In genomic region chrX:53281321-53281822, GRCh38 we compare ENCODE assay signal across 8 cellular contexts. TPM values are rescaled to one million over a fixed set of nuclear protein-coding genes. Genes with fewer than 3 reads are reported as not detected.
DNase-seq lines count a peak whose midpoint lies in the region; ATAC-seq, FAIRE-seq and TF ChIP-seq lines count a peak whose summit lies in the region.

Gene IQSEC2, minus strand, starts transcription at chrX:53281584.

- ATAC-seq in HepG2 (peak; percentile 51), thoracic aorta (ENCODE audit: insufficient number of reproducible peaks, low FRiP score, low read depth) (no peak), GM18498 (IDR thresholded peaks at IDR 0.05; ENCODE audit: unreplicated experiment) (no peak), GM19023 (IDR thresholded peaks at IDR 0.05; ENCODE audit: unreplicated experiment) (no peak)

- no peak within 1 kb of the TSS for H2AFZ ChIP-seq in HepG2 (ENCODE audit: low read length)

- TF ChIP-seq EP300 in HepG2 (IDR thresholded peaks at IDR 0.05; ENCODE audit: low read depth in 2 of 2, low read length in 2 of 2) (no peak), HepG2 (CRISPR knock-in tag; IDR thresholded peaks at IDR 0.05; ENCODE audit: borderline replicate concordance) (no peak)

- H4K20me1 ChIP-seq in HepG2 (ENCODE audit: insufficient read depth, low read length) = no peaks in the 10 kb centered on the region

- H3K27me3 ChIP-seq in HepG2 (ENCODE audit: control insufficient read depth in 1 of 2, insufficient read depth in 2 of 2, low read length in 2 of 2) (no peaks in the 10 kb centered on the region), thoracic aorta (replicated peaks; ENCODE audit: insufficient read depth) (no peaks in the 10 kb centered on the region)

- TF ChIP-seq CTCF in HepG2 (CRISPR knock-in tag; IDR thresholded peaks at IDR 0.05) (no peak), thoracic aorta (IDR thresholded peaks at IDR 0.05) (no peak)

- no CpG with 5 or more reads among the region's 9 CpGs for WGBS in HepG2 (ENCODE audit: low lambda C conversion rate)

- H3K27ac ChIP-seq in HepG2 (ENCODE audit: extremely low read length, insufficient read depth, low read length) (no peak within 1 kb of the TSS), thoracic aorta (peak within 1 kb of the TSS; percentile 53 to 76)

- peaks cover 13% of the 10 kb centered on the region for H3K36me3 Mint-ChIP-seq in dendritic cell treated with granulocyte-macrophage colony-stimulating factor and Interleukin-4, amounts not matched to agents 40 ng/mL and 50 ng/mL, for 4 days (ENCODE audit: low read depth)

- H3K4me2 ChIP-seq in HepG2 (ENCODE audit: low read depth, low read length) = peak within 1 kb of the TSS; percentile 32

- H3K9me3 ChIP-seq in HepG2 (ENCODE audit: low read length) (no peaks in the 10 kb centered on the region), thoracic aorta (no peaks in the 10 kb centered on the region)

- H3K4me1 ChIP-seq in HepG2 (ENCODE audit: insufficient read depth, low read length) = no peaks in the 10 kb centered on the region
- H3K4me1 ChIP-seq in thoracic aorta (ENCODE audit: control insufficient read depth in 1 of 2, low read depth in 2 of 2) = peaks cover 9 to 27% of the 10 kb centered on the region in 2 donors

- no peak within 1 kb of the TSS for H3K9ac ChIP-seq in HepG2 (ENCODE audit: insufficient read depth, low read depth, low read length)

- no peak for TF ChIP-seq RAD21 in HepG2 (CRISPR knock-in tag; IDR thresholded peaks at IDR 0.05)

- H3K4me3 ChIP-seq in HepG2 (replicated peaks in 1 of 3; ENCODE audit: insufficient read depth in 1 of 3, low read depth in 2 of 3, low read length in 3 of 3) = peak within 1 kb of the TSS in 1 of 3 experiments; percentile 28; a peak in 1 of 6 replicates
- peak within 1 kb of the TSS; percentile 71 for H3K4me3 ChIP-seq in thoracic aorta

- CTCF ChIA-PET in HepG2 (lab: Yijun Ruan, JAX; ENCODE audit: low intra/inter-chr PET ratio, low total read pairs) = no interaction called here

- in situ Hi-C loops in G401 (cut with HindIII; ENCODE audit: low sequenced_read_pairs) = no loop called here
- in situ Hi-C loops in HepG2 (cut with HindIII; ENCODE audit: extremely low pct_ligation_motif_present, low pct_unique_long_range_greater_than_20kb) = no loop called here

- no peaks in the 10 kb centered on the region for H3K36me3 ChIP-seq in HepG2 (replicated peaks in 1 of 2; ENCODE audit: control insufficient read depth in 1 of 2, insufficient read depth in 2 of 2, low read length in 2 of 2)
- H3K36me3 ChIP-seq in thoracic aorta = no peaks in the 10 kb centered on the region

- no peak for TF ChIP-seq POLR2A in HepG2 (IDR thresholded peaks at IDR 0.05; ENCODE audit: insufficient read depth in 1 of 2, low read depth in 2 of 2, low read length in 2 of 2)

- DNase-seq in G401 (ENCODE audit: low spot score) (peak; percentile 54), NCI-H82 (lab: John Stamatoyannopoulos, UW) (peak; percentile 70), HepG2 (ENCODE audit: low spot score) (no peak), thoracic aorta (ENCODE audit: low spot score) (peak; percentile 7)
- DNase-seq in stimulated activated CD4-positive, alpha-beta T cell treated with anti-CD3 and anti-CD28 coated beads, Interleukin-2, amount 100 ng/mL, for 48 hours = no peak

- H3K27me3 Mint-ChIP-seq in dendritic cell treated with granulocyte-macrophage colony-stimulating factor and Interleukin-4, amounts not matched to agents 40 ng/mL and 50 ng/mL, for 4 days = no peaks in the 10 kb centered on the region

- POLR2A ChIA-PET in HepG2 (lab: Yijun Ruan, JAX) = no interaction called here

- H3K79me2 ChIP-seq in HepG2 (ENCODE audit: insufficient read depth, low read length) = no peaks in the 10 kb centered on the region

- peak within 1 kb of the TSS; percentile 72 for H3K4me3 Mint-ChIP-seq in dendritic cell treated with granulocyte-macrophage colony-stimulating factor and Interleukin-4, amounts not matched to agents 40 ng/mL and 50 ng/mL, for 4 days

- BruUV-seq in HepG2 (replicated peaks; lab: Mats Ljungman, UMichigan) = no TSS peak

- H3K4me1 Mint-ChIP-seq in dendritic cell treated with granulocyte-macrophage colony-stimulating factor and Interleukin-4, amounts not matched to agents 40 ng/mL and 50 ng/mL, for 4 days (ENCODE audit: low read depth) = peaks cover 47% of the 10 kb centered on the region

- no peak for FAIRE-seq in HepG2 (lab: Jason Lieb, UNC)

- H3K27ac Mint-ChIP-seq in dendritic cell treated with granulocyte-macrophage colony-stimulating factor and Interleukin-4, amounts not matched to agents 40 ng/mL and 50 ng/mL, for 4 days = peak within 1 kb of the TSS; percentile 72

- intact Hi-C loops in dendritic cell treated with granulocyte-macrophage colony-stimulating factor and Interleukin-4, amounts not matched to agents 40 ng/mL and 50 ng/mL, for 4 days (cut with micrococcal nuclease) = loop anchor here (10.0 kb wide), 2 partner anchors 93 to 163 kb away; no protein-coding TSS in a partner anchor
- intact Hi-C loops in HepG2 (cut with micrococcal nuclease; ENCODE audit: unreplicated experiment) = no loop called here

- no peaks in the 10 kb centered on the region for H3K9me3 Mint-ChIP-seq in dendritic cell treated with granulocyte-macrophage colony-stimulating factor and Interleukin-4, amounts not matched to agents 40 ng/mL and 50 ng/mL, for 4 days

TF ChIP-seq in HepG2, 621 proteins besides CTCF, POLR2A, EP300 and RAD21:
- TF ChIP-seq, protein P1, sequence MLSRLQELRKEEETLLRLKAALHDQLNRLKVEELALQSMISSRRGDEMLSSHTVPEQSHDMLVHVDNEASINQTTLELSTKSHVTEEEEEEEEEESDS (CRISPR knock-in tag; IDR thresholded peaks at IDR 0.05; ENCODE audit: borderline replicate concordance) = no peak
- no peak for TF ChIP-seq ZNF143 (CRISPR knock-in tag; IDR thresholded peaks at IDR 0.05)
- no peak for TF ChIP-seq ADNP (CRISPR knock-in tag; IDR thresholded peaks at IDR 0.05)
- no peak for TF ChIP-seq CREM (IDR thresholded peaks at IDR 0.05)
- no peak for TF ChIP-seq CREM (CRISPR knock-in tag; IDR thresholded peaks at IDR 0.05)
- no peak for TF ChIP-seq HOXA3 (CRISPR knock-in tag; IDR thresholded peaks at IDR 0.05)

RNA-seq across cellular contexts. Expression of gene IQSEC2, which starts in this region (rescaled TPM):
- total RNA-seq in G401 (2014; rRNA removed; shearing (Covaris generic)) = 16.0 and 18.4 TPM in 2 replicates
- total RNA-seq in HepG2 (2016; rRNA removed; fragmentation: Illumina TruSeq; extraction: Trizol) (0.13 and 0.17 TPM in 2 replicates), thoracic aorta (10 to 100 TPM; 12.2 to 21.1 TPM)
- total RNA-seq in HepG2 (2016; cell fraction: cytosol; rRNA removed; fragmentation: Illumina TruSeq; extraction: Trizol; ENCODE audit: low read depth) = 0.35 TPM in 1 of 2 replicates, not detected in the other
- total RNA-seq in HepG2 (2016; cell fraction: insoluble cytoplasmic fraction; rRNA removed; fragmentation: Illumina TruSeq; extraction: Trizol) = 0.13 TPM in 1 of 2 replicates, not detected in the other
- total RNA-seq in HepG2 (2016; cell fraction: membrane; rRNA removed; fragmentation: Illumina TruSeq; extraction: Trizol) = 0.37 TPM in 1 of 2 replicates, not detected in the other
- 0.13 TPM in 1 of 2 replicates, not detected in the other for total RNA-seq in HepG2 (2016; cell fraction: nucleus; rRNA removed; fragmentation: Illumina TruSeq; extraction: Trizol)
- polyA plus RNA-seq in HepG2 (2011; rRNA removed) = 0.21 TPM in 1 of 2 replicates, not detected in the other
- 0.08 TPM in 1 of 2 replicates, not detected in the other for polyA plus RNA-seq in HepG2 (2011; cell fraction: cytosol; rRNA removed)
- 0.05 TPM in 1 of 2 replicates, not detected in the other for polyA plus RNA-seq in HepG2 (2011; cell fraction: nucleus; rRNA removed)
- polyA plus RNA-seq in HepG2 (2012) = 0.01 TPM in 1 of 2 replicates, not detected in the other
- 0.11 and 0.22 TPM in 2 replicates for polyA plus RNA-seq in HepG2 (2016; cell fraction: cytosol; fragmentation: Illumina TruSeq; extraction: Trizol; ENCODE audit: low read depth)
- polyA plus RNA-seq in HepG2 (2016; cell fraction: insoluble cytoplasmic fraction; fragmentation: Illumina TruSeq; extraction: Trizol; ENCODE audit: low read depth) = 0.13 TPM in 1 of 2 replicates, not detected in the other
- polyA plus RNA-seq in HepG2 (2016; cell fraction: membrane; fragmentation: Illumina TruSeq; extraction: Trizol; ENCODE audit: low read depth) = 0.15 and 0.29 TPM in 2 replicates
- 0.21 and 0.90 TPM in 2 replicates for polyA plus RNA-seq in HepG2 (2016; cell fraction: nucleus; fragmentation: Illumina TruSeq; extraction: Trizol; ENCODE audit: insufficient read depth, low read depth)
- 25.7 TPM in 1 of 2 replicates, not detected in the other for polyA minus RNA-seq in HepG2 (2011; rRNA and poly(A)+ RNA removed; ENCODE audit: low replicate concordance)
- not detected in 2 replicates for polyA minus RNA-seq in HepG2 (2011; cell fraction: cytosol; rRNA and poly(A)+ RNA removed)
- 0.64 TPM in 1 of 2 replicates, not detected in the other for polyA minus RNA-seq in HepG2 (2011; cell fraction: nucleus; rRNA and poly(A)+ RNA removed)

Comparison
In these comparisons a context has a peak if more than half of its experiments do, and no peak if none do; other contexts are left out.
1. RNA of gene IQSEC2 (total RNA-seq): 12.2 to 21.1 TPM in thoracic aorta and 16.0 to 18.4 TPM in G401; 0.13 to 0.37 TPM in HepG2; every median in the first group is over 4 times any median in the second.
2. DNase-seq: peak in G401 (single experiment), NCI-H82 (single experiment) and thoracic aorta (single experiment); none in HepG2 (single experiment) and stimulated activated CD4-positive, alpha-beta T cell treated with anti-CD3 and anti-CD28 coated beads, Interleukin-2, amount 100 ng/mL, for 48 hours (0 of 2).